In genomic region chr7:65750511-65751344, GRCh38 we compare ENCODE assay signal across 8 cellular contexts.
DNase-seq lines count a peak whose midpoint lies in the region; ATAC-seq, FAIRE-seq and TF ChIP-seq lines count a peak whose summit lies in the region.

No MANE protein-coding gene starts in this region.

- peak; percentile 91 for TF ChIP-seq POLR2A in GM18505 (IDR thresholded peaks at IDR 0.05; ENCODE audit: borderline replicate concordance, extremely low read depth, insufficient read depth, insufficient read length)

- peak overlapping the region; percentile 79 to 84 for H3K27ac ChIP-seq in right atrium auricular region

- peak overlapping the region; percentile 92 for H3K27ac Mint-ChIP-seq in T-helper 1 cell treated with Interleukin-12 subunit alpha and Interleukin-12 subunit beta and Interleukin-4 antibody, amounts not matched to agents 30 μg/mL and 1 μg/mL, for 36 hours

- ATAC-seq in GM18505 (IDR thresholded peaks at IDR 0.05; ENCODE audit: unreplicated experiment) (peak; percentile 98), HG02943 (IDR thresholded peaks at IDR 0.05; ENCODE audit: low read depth, unreplicated experiment) (peak; percentile 99)

- FAIRE-seq in urothelium cell line (lab: Jason Lieb, UNC): peak; percentile 5

- H3K9me3 Mint-ChIP-seq in T-helper 1 cell treated with Interleukin-12 subunit alpha and Interleukin-12 subunit beta and Interleukin-4 antibody, amounts not matched to agents 30 μg/mL and 1 μg/mL, for 36 hours: no peaks in the 10 kb centered on the region

- peak overlapping the region; percentile 89 to 91 for H3K4me3 ChIP-seq in right atrium auricular region

- peaks cover 3% of the 10 kb centered on the region for H3K4me1 Mint-ChIP-seq in T-helper 1 cell treated with Interleukin-12 subunit alpha and Interleukin-12 subunit beta and Interleukin-4 antibody, amounts not matched to agents 30 μg/mL and 1 μg/mL, for 36 hours (ENCODE audit: low read depth)

- no peak for TF ChIP-seq CTCF in right atrium auricular region (IDR thresholded peaks at IDR 0.05)

- no peaks in the 10 kb centered on the region for H3K9me3 ChIP-seq in right atrium auricular region

- peak; percentile 83 for DNase-seq in NCI-H1694 treated with DMSO at 0.1 percent for 48 hours (lab: John Stamatoyannopoulos, UW)
- peak; percentile 42 to 93 (median 82) for DNase-seq in amygdala (lab: John Stamatoyannopoulos, UW)
- DNase-seq in right atrium auricular region (ENCODE audit: low spot score): peak; percentile 91
- DNase-seq in pulmonary artery endothelial cell (ENCODE audit: low read depth, low spot score): peak; percentile 65
- DNase-seq in urothelium cell line (ENCODE audit: low spot score): peak; percentile 95

- no peaks in the 10 kb centered on the region for H3K27me3 ChIP-seq in right atrium auricular region

- peaks cover 6% of the 10 kb centered on the region for H3K36me3 Mint-ChIP-seq in T-helper 1 cell treated with Interleukin-12 subunit alpha and Interleukin-12 subunit beta and Interleukin-4 antibody, amounts not matched to agents 30 μg/mL and 1 μg/mL, for 36 hours (ENCODE audit: low read depth)

- H3K4me1 ChIP-seq in right atrium auricular region: peaks cover 0 to 16% of the 10 kb centered on the region in 2 donors

- H3K4me3 Mint-ChIP-seq in T-helper 1 cell treated with Interleukin-12 subunit alpha and Interleukin-12 subunit beta and Interleukin-4 antibody, amounts not matched to agents 30 μg/mL and 1 μg/mL, for 36 hours: peak overlapping the region; percentile 98

- H3K27me3 Mint-ChIP-seq in T-helper 1 cell treated with Interleukin-12 subunit alpha and Interleukin-12 subunit beta and Interleukin-4 antibody, amounts not matched to agents 30 μg/mL and 1 μg/mL, for 36 hours (ENCODE audit: low read depth): no peaks in the 10 kb centered on the region

- no peaks in the 10 kb centered on the region for H3K36me3 ChIP-seq in right atrium auricular region

Comparison
In these comparisons a context has a peak if more than half of its experiments do, and no peak if none do; other contexts are left out.
1. Peak in every context shown above with its lines: DNase-seq, ATAC-seq, H3K4me3 ChIP-seq and H3K27ac ChIP-seq.